8 cellular contexts compared by ENCODE assay signal in the genomic region with DNA sequence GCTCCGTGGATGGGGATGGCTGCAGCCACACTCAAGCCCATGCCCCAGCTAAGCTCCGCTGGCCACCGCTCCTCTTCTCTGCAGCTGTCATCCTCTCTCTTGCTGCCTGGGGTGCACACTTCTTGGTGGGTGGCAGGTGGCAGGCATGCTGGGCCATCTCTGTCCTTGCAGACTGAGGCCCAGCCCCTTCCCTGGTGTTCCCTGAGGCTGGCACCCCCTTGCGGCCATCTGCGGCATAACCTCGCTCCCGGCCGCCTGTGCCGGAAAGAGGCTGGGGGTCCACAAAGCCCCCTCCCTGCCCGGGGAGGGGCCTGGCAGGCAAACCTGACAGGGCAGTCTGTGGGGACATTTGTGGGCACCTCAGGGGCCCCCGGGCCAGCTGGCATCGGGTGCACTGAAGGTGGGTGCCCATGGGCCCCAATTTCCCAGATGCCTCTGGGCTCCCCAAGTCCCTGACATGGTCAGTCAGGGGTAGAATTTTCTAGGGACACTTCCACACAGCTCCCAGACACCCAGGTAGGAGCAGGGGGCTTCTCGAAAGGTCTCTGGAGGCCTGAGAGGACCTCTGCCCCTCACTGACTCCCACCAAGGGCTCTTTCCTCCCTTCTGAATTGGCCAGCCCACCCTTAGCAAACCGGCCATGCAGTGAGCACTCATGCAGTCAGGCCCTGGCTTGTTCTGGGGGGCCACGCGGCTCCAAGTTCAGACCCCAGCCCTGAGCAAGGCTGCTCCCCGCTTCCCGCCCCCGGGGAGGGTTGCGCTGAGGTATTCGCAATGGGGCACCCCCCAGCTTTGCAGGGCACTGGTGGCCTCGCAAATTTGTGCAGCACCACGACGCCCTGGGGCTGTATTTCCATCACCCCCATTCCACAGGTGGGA. TPM values are rescaled to one million over a fixed set of nuclear protein-coding genes. Genes with fewer than 3 reads are reported as not detected.
A peak's percentile ranks its signal among the peaks of the same experiment; 100 is the strongest.
DNase-seq lines count a peak whose midpoint lies in the region; ATAC-seq and TF ChIP-seq lines count a peak whose summit lies in the region.

No MANE protein-coding gene starts in this region.

- ATAC-seq in gastroesophageal sphincter, result no peak
- no peak for ATAC-seq in GM21529 (IDR thresholded peaks at IDR 0.05; ENCODE audit: unreplicated experiment)
- no peak for ATAC-seq in GM21526 (IDR thresholded peaks at IDR 0.05; ENCODE audit: low FRiP score, unreplicated experiment)

- H3K4me3 Mint-ChIP-seq in activated T-cell treated with anti-CD3 and anti-CD28 coated beads, Interleukin-2, amount 50 U/mL, for 24 hours, result no peak overlapping the region

- no peak overlapping the region for H3K4me3 ChIP-seq in gastroesophageal sphincter

- 59% methylated on average over 3 of the region's 24 CpGs; no CpG with 5 or more reads in 1 of the 2 donors for WGBS in gastroesophageal sphincter (ENCODE audit: low coverage in 1 of 2), 2 donors

- H3K36me3 Mint-ChIP-seq in activated T-cell treated with anti-CD3 and anti-CD28 coated beads, Interleukin-2, amount 50 U/mL, for 24 hours (ENCODE audit: low read depth), result no peaks in the 10 kb centered on the region

- no peak overlapping the region for H3K27ac ChIP-seq in gastroesophageal sphincter

- peak in 3 of 4 experiments; percentile 42 to 74 (median 61) for TF ChIP-seq CTCF in gastroesophageal sphincter (IDR thresholded peaks at IDR 0.05)

- H3K27me3 ChIP-seq in gastroesophageal sphincter, result peaks cover 57% of the 10 kb centered on the region

- H3K27me3 Mint-ChIP-seq in activated T-cell treated with anti-CD3 and anti-CD28 coated beads, Interleukin-2, amount 50 U/mL, for 24 hours, result peaks cover 10% of the 10 kb centered on the region

- TF ChIP-seq POLR2A in gastroesophageal sphincter (IDR thresholded peaks at IDR 0.05), result no peak

- H3K4me1 ChIP-seq in gastroesophageal sphincter, result no peaks in the 10 kb centered on the region

- H3K4me1 Mint-ChIP-seq in activated T-cell treated with anti-CD3 and anti-CD28 coated beads, Interleukin-2, amount 50 U/mL, for 24 hours (ENCODE audit: low read depth), result peaks cover 3% of the 10 kb centered on the region

- peak; percentile 47 to 49 for DNase-seq in NCI-H2081 (lab: John Stamatoyannopoulos, UW)
- DNase-seq in NCI-H2081 treated with DMSO at 0.1 percent for 48 hours (lab: John Stamatoyannopoulos, UW), result no peak
- peak; percentile 58 to 85 for DNase-seq in NCI-H524 (lab: John Stamatoyannopoulos, UW)
- peak; percentile 76 for DNase-seq in activated T-cell treated with anti-CD3 and anti-CD28 coated beads, Interleukin-2, amount 50 U/mL, for 24 hours
- DNase-seq in stimulated activated CD4-positive, alpha-beta T cell treated with anti-CD3 and anti-CD28 coated beads, Interleukin-1b, Interleukin-23, amount 100 ng/mL, for 4 hours (ENCODE audit: low read depth in 2 of 2), result peak; percentile 36 to 56

- TF ChIP-seq EP300 in gastroesophageal sphincter (IDR thresholded peaks at IDR 0.05), result no peak

- no peak overlapping the region for H3K27ac Mint-ChIP-seq in activated T-cell treated with anti-CD3 and anti-CD28 coated beads, Interleukin-2, amount 50 U/mL, for 24 hours

- no peaks in the 10 kb centered on the region for H3K9me3 ChIP-seq in gastroesophageal sphincter

- H3K36me3 ChIP-seq in gastroesophageal sphincter, result no peaks in the 10 kb centered on the region

- H3K9me3 Mint-ChIP-seq in activated T-cell treated with anti-CD3 and anti-CD28 coated beads, Interleukin-2, amount 50 U/mL, for 24 hours, result no peaks in the 10 kb centered on the region

RNA-seq across cellular contexts. Expression of a gene that starts 23.5 kb away (rescaled TPM):
- total RNA-seq in gastroesophageal sphincter, result under 1 TPM in 2 of 4 donors, not detected in 2; 0.27 TPM

RNA-seq across cellular contexts. Expression of a gene that starts 34.1 kb away (rescaled TPM):
- total RNA-seq in gastroesophageal sphincter, result not detected

RNA-seq across cellular contexts. Expression of a gene that starts 55.9 kb away (rescaled TPM):
- 10 to 100 TPM in 3 of 4 donors, 1 to 10 TPM in 1; 8.7 to 49.5 (median 28.7) TPM for total RNA-seq in gastroesophageal sphincter
